23 cellular contexts compared by ENCODE assay signal in the genomic region with DNA sequence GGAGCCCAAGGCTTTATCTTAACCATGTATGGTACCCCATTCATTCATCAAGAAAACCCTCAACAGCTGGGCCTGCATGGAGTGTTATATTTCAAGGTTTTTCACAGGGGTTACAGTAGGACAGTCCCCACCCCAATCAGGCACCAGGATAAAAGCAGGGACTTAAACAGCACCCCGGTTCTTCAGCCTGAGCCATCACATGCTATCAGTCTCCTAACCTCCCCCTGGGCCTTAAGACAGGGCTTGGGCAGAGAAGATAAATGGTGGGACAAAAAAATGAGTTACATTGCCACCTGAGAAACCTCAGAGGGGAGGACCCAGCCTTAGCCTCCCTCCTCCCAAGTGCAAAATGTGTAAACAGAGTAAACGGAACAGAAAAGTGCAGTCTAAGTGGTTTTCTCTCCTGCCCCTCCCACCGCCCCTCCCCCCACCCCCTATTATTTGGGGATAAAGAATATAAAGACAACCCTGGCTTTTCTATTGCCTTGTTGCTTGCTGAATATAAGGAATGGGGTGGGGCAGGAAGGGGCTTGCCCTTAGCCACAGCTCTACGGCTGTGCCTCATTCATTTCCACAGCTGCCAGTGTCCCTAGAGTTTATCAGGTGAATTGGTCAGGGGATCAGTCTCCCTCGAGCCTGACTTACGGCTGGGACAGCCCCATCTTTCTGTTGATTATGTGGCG. TPM values are rescaled to one million over a fixed set of nuclear protein-coding genes. Genes with fewer than 3 reads are reported as not detected.
A peak's percentile ranks its signal among the peaks of the same experiment; 100 is the strongest.
DNase-seq lines count a peak whose midpoint lies in the region; ATAC-seq, FAIRE-seq and TF ChIP-seq lines count a peak whose summit lies in the region.
"Had no signal": no experiment of that assay in that cellular context is flagged by ENCODE, and none has a peak within 500 bp of the region (broad histone marks: within the 10 kb centered on the region; RNA-seq: fewer than 3 reads in every experiment).

No MANE protein-coding gene starts in this region.

- H3K27me3 Mint-ChIP-seq in endodermal cell (ENCODE audit: insufficient read depth) = no peaks in the 10 kb centered on the region
- H3K27me3 Mint-ChIP-seq in progenitor cell of endocrine pancreas = no peaks in the 10 kb centered on the region
- H3K27me3 Mint-ChIP-seq: activated CD4-positive, alpha-beta T cell treated with anti-CD3 and anti-CD28 coated beads, Interleukin-2, amount 10 ng/mL, durations not matched to agents 7 days and 5 days had no signal

- H3K4me1 Mint-ChIP-seq in endodermal cell (peaks cover 48% of the 10 kb centered on the region), progenitor cell of endocrine pancreas (ENCODE audit: low read depth) (peaks cover 14% of the 10 kb centered on the region)

- H3K4me2 ChIP-seq in MM.1S (ENCODE audit: low read depth, low read length) = 0 out of 2 replicates have a peak overlapping the region, but pooled peaks have one; percentile 33

- H3K36me3 Mint-ChIP-seq in endodermal cell (ENCODE audit: low read depth) = peaks cover 79% of the 10 kb centered on the region
- H3K36me3 Mint-ChIP-seq in progenitor cell of endocrine pancreas (ENCODE audit: insufficient read depth) = peaks cover 25% of the 10 kb centered on the region

- peak overlapping the region; percentile 86 for H3K27ac Mint-ChIP-seq in endodermal cell
- no peak overlapping the region for H3K27ac Mint-ChIP-seq in progenitor cell of endocrine pancreas
- H3K27ac Mint-ChIP-seq: activated CD4-positive, alpha-beta T cell treated with anti-CD3 and anti-CD28 coated beads, Interleukin-2, amount 10 ng/mL, durations not matched to agents 7 days and 5 days had no signal

- H2AFZ ChIP-seq in MM.1S (ENCODE audit: low read length) = no peak overlapping the region

- H3K4me1 ChIP-seq in MM.1S (ENCODE audit: low read length) (peaks cover 50% of the 10 kb centered on the region), endodermal cell (ENCODE audit: control insufficient read depth, insufficient read depth, low read length) (peaks cover 32% of the 10 kb centered on the region), kidney (ENCODE audit: control insufficient read depth in 1 of 2, insufficient read depth in 1 of 2, low read depth in 1 of 2, low read length in 2 of 2) (peaks cover 5 to 14% of the 10 kb centered on the region in 2 donors), small intestine (ENCODE audit: control insufficient read depth in 2 of 2, insufficient read depth in 1 of 2, low read depth in 1 of 2, low read length in 1 of 2) (peaks cover 0 to 4% of the 10 kb centered on the region in 2 donors)

- peaks cover 7% of the 10 kb centered on the region; the same call in 1 of the 2 replicates for H4K20me1 ChIP-seq in MM.1S (ENCODE audit: insufficient read depth, low read length)

- FAIRE-seq in GM12892 (lab: Jason Lieb, UNC) = no peak
- no peak for FAIRE-seq in kidney (lab: Jason Lieb, UNC)
- FAIRE-seq in small intestine (lab: Jason Lieb, UNC) = no peak

- 96% methylated on average over 2 of the region's 7 CpGs; no CpG with 5 or more reads in 1 of the 2 experiments for WGBS in endodermal cell (ENCODE audit: insufficient coverage in 1 of 2, insufficient read length in 1 of 2), 2 experiments
- WGBS in small intestine, 3 donors = 60 to 66% (median 64%) methylated on average over 7 of the region's 7 CpGs

- peak; percentile 26; the same call in 1 of the 2 replicates for TF ChIP-seq POLR2A in GM12892 (IDR thresholded peaks at IDR 0.05; ENCODE audit: low read depth, low read length)

- TF ChIP-seq CTCF in MM.1S (IDR thresholded peaks at IDR 0.05; ENCODE audit: low read length) = no peak
- no peak for TF ChIP-seq CTCF in endodermal cell (conservative IDR thresholded peaks at IDR 0.05)
- no peak for TF ChIP-seq CTCF in kidney (IDR thresholded peaks at IDR 0.05; ENCODE audit: borderline replicate concordance, extremely low read depth, insufficient read depth)
- TF ChIP-seq CTCF in progenitor cell of endocrine pancreas (IDR thresholded peaks at IDR 0.05; ENCODE audit: unreplicated experiment) = no peak

- H3K4me3 Mint-ChIP-seq in endodermal cell = no peak overlapping the region
- no peak overlapping the region for H3K4me3 Mint-ChIP-seq in progenitor cell of endocrine pancreas (ENCODE audit: low read depth)
- H3K4me3 Mint-ChIP-seq: activated CD4-positive, alpha-beta T cell treated with anti-CD3 and anti-CD28 coated beads, Interleukin-2, amount 10 ng/mL, durations not matched to agents 7 days and 5 days had no signal

- no peaks in the 10 kb centered on the region for H3K9me3 ChIP-seq in MM.1S (replicated peaks; ENCODE audit: insufficient read depth, low read length)
- no peaks in the 10 kb centered on the region for H3K9me3 ChIP-seq in endodermal cell (ENCODE audit: control insufficient read depth, low read length)
- H3K9me3 ChIP-seq in kidney (ENCODE audit: control insufficient read depth in 1 of 2, low read length in 2 of 2) = no peaks in the 10 kb centered on the region
- no peaks in the 10 kb centered on the region for H3K9me3 ChIP-seq in small intestine (ENCODE audit: control insufficient read depth, low read depth)
- H3K9me3 ChIP-seq: body of pancreas, stomach had no signal

- H3K36me3 ChIP-seq in MM.1S (replicated peaks; ENCODE audit: insufficient read depth, low read length) (peaks cover 23% of the 10 kb centered on the region; the same call in 1 of the 2 replicates), endodermal cell (ENCODE audit: control insufficient read depth, insufficient read depth, low read length) (peaks cover 95% of the 10 kb centered on the region), kidney (ENCODE audit: control insufficient read depth in 1 of 2, insufficient read depth in 2 of 2, low read length in 2 of 2) (peaks cover 38 to 68% of the 10 kb centered on the region in 2 donors), small intestine (ENCODE audit: control insufficient read depth in 2 of 2, insufficient read depth in 2 of 2, low read length in 2 of 2) (peaks cover 17 to 19% of the 10 kb centered on the region in 2 donors)

- no peaks in the 10 kb centered on the region for H3K27me3 ChIP-seq in MM.1S (replicated peaks; ENCODE audit: insufficient read depth, low read length)
- H3K27me3 ChIP-seq in endodermal cell (ENCODE audit: control insufficient read depth, insufficient read depth, low read length, poor library complexity, severe bottlenecking) = no peaks in the 10 kb centered on the region
- no peaks in the 10 kb centered on the region for H3K27me3 ChIP-seq in small intestine (ENCODE audit: control insufficient read depth in 2 of 2, insufficient read depth in 2 of 2, low read length in 2 of 2)
- H3K27me3 ChIP-seq: body of pancreas, foreskin keratinocyte, stomach had no signal

- no peak for ATAC-seq in sciatic nerve
- ATAC-seq: activated naive CD4-positive, alpha-beta T cell treated with anti-CD3 and anti-CD28 coated beads, Interleukin-2, amount 50 U/mL, for 72 hours; body of pancreas; foreskin keratinocyte; HCT116; left colon had no signal

- no peak overlapping the region for H3K4me3 ChIP-seq in MM.1S (ENCODE audit: low read length)
- H3K4me3 ChIP-seq in endodermal cell (ENCODE audit: low read length) = no peak overlapping the region
- H3K4me3 ChIP-seq in kidney (ENCODE audit: low read length in 2 of 2) = no peak overlapping the region
- no peak overlapping the region for H3K4me3 ChIP-seq in small intestine (ENCODE audit: low read depth in 1 of 2, low read length in 2 of 2)
- H3K4me3 ChIP-seq: body of pancreas, coronary artery, stomach had no signal

- intact Hi-C loops in sciatic nerve (cut with DNase I) = no loop called here
- intact Hi-C loops in kidney (cut with DNase I) = no loop called here

- DNase-seq in GM12892 (ENCODE audit: insufficient read length) (no peak), MM.1S (peak; percentile 42), endodermal cell (peak; percentile 54), sciatic nerve (ENCODE audit: low spot score) (peak; percentile 28), kidney (no peak), small intestine (no peak), progenitor cell of endocrine pancreas (ENCODE audit: low spot score, unreplicated experiment) (no peak)
- DNase-seq: activated CD4-positive, alpha-beta T cell treated with anti-CD3 and anti-CD28 coated beads, Interleukin-2, amount 10 ng/mL, durations not matched to agents 7 days and 5 days; COR-L47; foreskin keratinocyte; left colon; midbrain; NCI-H1092 treated with DMSO at 0.1 percent for 48 hours; NCI-H526 treated with DMSO at 0.1 percent for 48 hours; stimulated activated CD4-positive, alpha-beta T cell treated with anti-CD3 and anti-CD28 coated beads, Interleukin-1b, Interleukin-23, amount 100 ng/mL, for 48 hours; stomach had no signal

- peaks cover 60% of the 10 kb centered on the region for H3K79me2 ChIP-seq in MM.1S (ENCODE audit: low read length)

- peak overlapping the region; percentile 9; the same call in 1 of the 2 replicates for H3K9ac ChIP-seq in MM.1S (ENCODE audit: low read length)
- no peak overlapping the region for H3K9ac ChIP-seq in endodermal cell (ENCODE audit: extremely low read depth, low read length, poor library complexity, severe bottlenecking)
- H3K9ac ChIP-seq in kidney (ENCODE audit: low read length in 2 of 2) = no peak overlapping the region

- H3K27ac ChIP-seq in MM.1S (ENCODE audit: low read length) (peak overlapping the region; percentile 79; the same call in 1 of the 2 replicates), endodermal cell (ENCODE audit: low read depth, low read length) (no peak overlapping the region), kidney (ENCODE audit: low read depth in 2 of 2, low read length in 2 of 2) (no peak overlapping the region), small intestine (ENCODE audit: low read depth in 1 of 2, low read length in 1 of 2) (no peak overlapping the region)
- H3K27ac ChIP-seq: body of pancreas, foreskin keratinocyte had no signal

- H3K9me3 Mint-ChIP-seq in endodermal cell = no peaks in the 10 kb centered on the region
- H3K9me3 Mint-ChIP-seq in progenitor cell of endocrine pancreas (ENCODE audit: low read depth) = no peaks in the 10 kb centered on the region
- H3K9me3 Mint-ChIP-seq: activated CD4-positive, alpha-beta T cell treated with anti-CD3 and anti-CD28 coated beads, Interleukin-2, amount 10 ng/mL, durations not matched to agents 7 days and 5 days; activated naive CD4-positive, alpha-beta T cell treated with anti-CD3 and anti-CD28 coated beads, Interleukin-2, amount 50 U/mL, for 72 hours had no signal

- H3K9me2 ChIP-seq in MM.1S (replicated peaks; ENCODE audit: insufficient read depth, low read length) = no peaks in the 10 kb centered on the region

- peaks cover 86% of the 10 kb centered on the region for H3F3A ChIP-seq in MM.1S (ENCODE audit: insufficient read depth, low read length)

RNA-seq across cellular contexts. Expression of a gene that starts 18.7 kb away (rescaled TPM):
- 14.1 TPM for polyA plus RNA-seq in GM12892 (2012; ENCODE audit: missing spikeins)
- 1 to 10 TPM; 5.5 to 8.1 TPM for total RNA-seq in endodermal cell
- 27.5 TPM for polyA plus RNA-seq in endodermal cell (2013, experiment 1 of 2)
- polyA plus RNA-seq in endodermal cell (2013, experiment 2 of 2) = 21.6 TPM
- total RNA-seq in sciatic nerve = 28.6 TPM
- total RNA-seq in kidney = 21.8 TPM
- 15.2 TPM for polyA plus RNA-seq in kidney (ENCODE audit: insufficient read depth, low read depth, low replicate concordance)
- polyA plus RNA-seq in small intestine = 1 to 10 TPM in 2 of 3 donors, under 1 TPM in 1; 0.67 to 7.0 (median 1.6) TPM
- total RNA-seq in progenitor cell of endocrine pancreas = 11.9 and 17.0 TPM in 2 replicates

RNA-seq across cellular contexts. Expression of a gene that starts 20.5 kb away (rescaled TPM):
- 30.4 TPM for polyA plus RNA-seq in GM12892 (2012; ENCODE audit: missing spikeins)
- total RNA-seq in endodermal cell (10 to 100 TPM; 48.4 to 60.3 TPM), sciatic nerve (19.4 TPM), kidney (32.5 TPM), progenitor cell of endocrine pancreas (60.2 and 61.5 TPM in 2 replicates)
- 60.9 TPM for polyA plus RNA-seq in endodermal cell (2013, experiment 1 of 2)
- polyA plus RNA-seq in endodermal cell (2013, experiment 2 of 2) = 51.7 TPM
- polyA plus RNA-seq in kidney (ENCODE audit: insufficient read depth, low read depth, low replicate concordance) (36.3 TPM), small intestine (10 to 100 TPM; 18.9 to 31.0 (median 23.5) TPM)

RNA-seq across cellular contexts. Expression of a gene that starts 26.7 kb away (rescaled TPM):
- not detected for polyA plus RNA-seq in GM12892 (2012; ENCODE audit: missing spikeins)
- total RNA-seq in endodermal cell (not detected), sciatic nerve (not detected), kidney (not detected), progenitor cell of endocrine pancreas (not detected in 2 replicates)
- polyA plus RNA-seq in endodermal cell (2013, experiment 1 of 2) = 0.85 TPM
- not detected for polyA plus RNA-seq in endodermal cell (2013, experiment 2 of 2)
- polyA plus RNA-seq in kidney (ENCODE audit: insufficient read depth, low read depth, low replicate concordance) (1.3 TPM), small intestine (1 to 10 TPM in 1 of 3 donors, not detected in 2; 4.2 TPM)
- total RNA-seq: activated CD4-positive, alpha-beta T cell treated with anti-CD3 and anti-CD28 coated beads, Interleukin-2, amount 10 ng/mL, durations not matched to agents 7 days and 5 days; activated naive CD4-positive, alpha-beta T cell treated with anti-CD3 and anti-CD28 coated beads, Interleukin-2, amount 50 U/mL, for 72 hours; body of pancreas; Daoy; foreskin keratinocyte; left colon; OCI-LY7; stomach; ureter had no signal
- polyA plus RNA-seq: stomach had no signal

RNA-seq across cellular contexts. Expression of a gene that starts 28.7 kb away (rescaled TPM):
- 590 TPM for polyA plus RNA-seq in GM12892 (2012; ENCODE audit: missing spikeins)
- total RNA-seq in endodermal cell (1,000 to 10,000 TPM; 1,281 to 1,338 TPM), sciatic nerve (772 TPM), kidney (732 TPM), progenitor cell of endocrine pancreas (1,366 and 1,400 TPM in 2 replicates)
- polyA plus RNA-seq in endodermal cell (2013, experiment 1 of 2) = 1,028 TPM
- polyA plus RNA-seq in endodermal cell (2013, experiment 2 of 2) = 890 TPM
- polyA plus RNA-seq in kidney (ENCODE audit: insufficient read depth, low read depth, low replicate concordance) (597 TPM), small intestine (100 to 1,000 TPM; 446 to 528 (median 459) TPM)

RNA-seq across cellular contexts. Expression of a gene that starts 39.0 kb away (rescaled TPM):
- polyA plus RNA-seq in GM12892 (2012; ENCODE audit: missing spikeins) = 227 TPM
- 100 to 1,000 TPM; 184 to 209 TPM for total RNA-seq in endodermal cell
- polyA plus RNA-seq in endodermal cell (2013, experiment 1 of 2) = 101 TPM
- polyA plus RNA-seq in endodermal cell (2013, experiment 2 of 2) = 95.7 TPM
- total RNA-seq in sciatic nerve = 86.4 TPM
- total RNA-seq in kidney = 226 TPM
- polyA plus RNA-seq in kidney (ENCODE audit: insufficient read depth, low read depth, low replicate concordance) = 889 TPM
- polyA plus RNA-seq in small intestine = 1,000 to 10,000 TPM in 1 of 3 donors, 100 to 1,000 TPM in 2; 507 to 1,038 (median 901) TPM
- total RNA-seq in progenitor cell of endocrine pancreas = 101 and 106 TPM in 2 replicates

Comparison
In these comparisons a context has a peak if more than half of its experiments do, and no peak if none do; other contexts are left out.
1. DNase-seq: peak in MM.1S (single experiment), endodermal cell (single experiment) and sciatic nerve (single experiment); none in GM12892 (single experiment), kidney (single experiment), small intestine (single experiment) and progenitor cell of endocrine pancreas (single experiment).